In the genomic region with DNA sequence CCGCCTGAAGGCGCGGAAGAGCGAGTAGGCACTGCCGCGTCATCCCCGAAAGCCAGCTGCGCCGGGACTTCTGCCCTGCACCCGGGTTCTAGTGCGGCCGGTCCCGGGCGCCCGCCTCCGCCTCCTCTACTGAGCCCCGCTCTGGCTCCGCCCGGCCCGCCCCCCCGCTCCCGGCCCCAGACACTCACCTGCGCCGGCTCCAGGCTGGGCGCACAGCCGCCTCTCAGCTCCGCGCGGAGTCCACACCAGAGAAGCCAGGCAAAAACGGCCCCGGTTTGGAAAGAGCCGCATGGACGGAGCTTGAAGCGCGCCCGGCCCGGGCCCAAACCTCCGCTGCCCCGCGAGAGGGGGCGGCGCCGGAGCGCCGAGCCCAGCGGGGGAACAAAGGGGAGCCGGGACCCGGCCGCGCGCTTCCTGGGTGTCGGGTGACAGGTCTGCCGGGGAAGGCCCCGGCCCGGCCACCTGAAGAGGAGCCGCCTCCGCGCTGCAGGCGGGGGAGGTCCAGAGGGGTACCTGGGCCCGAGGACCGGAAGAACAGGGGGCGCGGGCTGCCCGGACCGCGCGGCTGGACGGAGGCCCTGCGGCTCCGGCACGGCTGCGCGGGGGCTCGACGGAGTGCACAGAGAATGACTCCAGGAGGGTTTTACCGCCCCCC, we compare ENCODE assay signal across 1 cellular context.
TF ChIP-seq lines count a peak whose summit lies in the region.

No MANE protein-coding gene starts in this region.

TF ChIP-seq in K562, 482 proteins besides CTCF, POLR2A, EP300 and RAD21 (continued from another document and continues in another):
- TF ChIP-seq, protein P1, sequence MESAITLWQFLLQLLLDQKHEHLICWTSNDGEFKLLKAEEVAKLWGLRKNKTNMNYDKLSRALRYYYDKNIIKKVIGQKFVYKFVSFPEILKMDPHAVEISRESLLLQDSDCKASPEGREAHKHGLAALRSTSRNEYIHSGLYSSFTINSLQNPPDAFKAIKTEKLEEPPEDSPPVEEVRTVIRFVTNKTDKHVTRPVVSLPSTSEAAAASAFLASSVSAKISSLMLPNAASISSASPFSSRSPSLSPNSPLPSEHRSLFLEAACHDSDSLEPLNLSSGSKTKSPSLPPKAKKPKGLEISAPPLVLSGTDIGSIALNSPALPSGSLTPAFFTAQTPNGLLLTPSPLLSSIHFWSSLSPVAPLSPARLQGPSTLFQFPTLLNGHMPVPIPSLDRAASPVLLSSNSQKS (CRISPR knock-in tag; IDR thresholded peaks at IDR 0.05), result no peak
- TF ChIP-seq, protein P2, sequence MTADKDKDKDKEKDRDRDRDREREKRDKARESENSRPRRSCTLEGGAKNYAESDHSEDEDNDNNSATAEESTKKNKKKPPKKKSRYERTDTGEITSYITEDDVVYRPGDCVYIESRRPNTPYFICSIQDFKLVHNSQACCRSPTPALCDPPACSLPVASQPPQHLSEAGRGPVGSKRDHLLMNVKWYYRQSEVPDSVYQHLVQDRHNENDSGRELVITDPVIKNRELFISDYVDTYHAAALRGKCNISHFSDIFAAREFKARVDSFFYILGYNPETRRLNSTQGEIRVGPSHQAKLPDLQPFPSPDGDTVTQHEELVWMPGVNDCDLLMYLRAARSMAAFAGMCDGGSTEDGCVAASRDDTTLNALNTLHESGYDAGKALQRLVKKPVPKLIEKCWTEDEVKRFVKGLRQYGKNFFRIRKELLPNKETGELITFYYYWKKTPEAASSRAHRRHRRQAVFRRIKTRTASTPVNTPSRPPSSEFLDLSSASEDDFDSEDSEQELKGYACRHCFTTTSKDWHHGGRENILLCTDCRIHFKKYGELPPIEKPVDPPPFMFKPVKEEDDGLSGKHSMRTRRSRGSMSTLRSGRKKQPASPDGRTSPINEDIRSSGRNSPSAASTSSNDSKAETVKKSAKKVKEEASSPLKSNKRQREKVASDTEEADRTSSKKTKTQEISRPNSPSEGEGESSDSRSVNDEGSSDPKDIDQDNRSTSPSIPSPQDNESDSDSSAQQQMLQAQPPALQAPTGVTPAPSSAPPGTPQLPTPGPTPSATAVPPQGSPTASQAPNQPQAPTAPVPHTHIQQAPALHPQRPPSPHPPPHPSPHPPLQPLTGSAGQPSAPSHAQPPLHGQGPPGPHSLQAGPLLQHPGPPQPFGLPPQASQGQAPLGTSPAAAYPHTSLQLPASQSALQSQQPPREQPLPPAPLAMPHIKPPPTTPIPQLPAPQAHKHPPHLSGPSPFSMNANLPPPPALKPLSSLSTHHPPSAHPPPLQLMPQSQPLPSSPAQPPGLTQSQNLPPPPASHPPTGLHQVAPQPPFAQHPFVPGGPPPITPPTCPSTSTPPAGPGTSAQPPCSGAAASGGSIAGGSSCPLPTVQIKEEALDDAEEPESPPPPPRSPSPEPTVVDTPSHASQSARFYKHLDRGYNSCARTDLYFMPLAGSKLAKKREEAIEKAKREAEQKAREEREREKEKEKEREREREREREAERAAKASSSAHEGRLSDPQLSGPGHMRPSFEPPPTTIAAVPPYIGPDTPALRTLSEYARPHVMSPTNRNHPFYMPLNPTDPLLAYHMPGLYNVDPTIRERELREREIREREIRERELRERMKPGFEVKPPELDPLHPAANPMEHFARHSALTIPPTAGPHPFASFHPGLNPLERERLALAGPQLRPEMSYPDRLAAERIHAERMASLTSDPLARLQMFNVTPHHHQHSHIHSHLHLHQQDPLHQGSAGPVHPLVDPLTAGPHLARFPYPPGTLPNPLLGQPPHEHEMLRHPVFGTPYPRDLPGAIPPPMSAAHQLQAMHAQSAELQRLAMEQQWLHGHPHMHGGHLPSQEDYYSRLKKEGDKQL (CRISPR knock-in tag; IDR thresholded peaks at IDR 0.05; ENCODE audit: borderline replicate concordance), result peak; percentile 68; the same call in 1 of the 2 replicates
- TF ChIP-seq, protein P3, sequence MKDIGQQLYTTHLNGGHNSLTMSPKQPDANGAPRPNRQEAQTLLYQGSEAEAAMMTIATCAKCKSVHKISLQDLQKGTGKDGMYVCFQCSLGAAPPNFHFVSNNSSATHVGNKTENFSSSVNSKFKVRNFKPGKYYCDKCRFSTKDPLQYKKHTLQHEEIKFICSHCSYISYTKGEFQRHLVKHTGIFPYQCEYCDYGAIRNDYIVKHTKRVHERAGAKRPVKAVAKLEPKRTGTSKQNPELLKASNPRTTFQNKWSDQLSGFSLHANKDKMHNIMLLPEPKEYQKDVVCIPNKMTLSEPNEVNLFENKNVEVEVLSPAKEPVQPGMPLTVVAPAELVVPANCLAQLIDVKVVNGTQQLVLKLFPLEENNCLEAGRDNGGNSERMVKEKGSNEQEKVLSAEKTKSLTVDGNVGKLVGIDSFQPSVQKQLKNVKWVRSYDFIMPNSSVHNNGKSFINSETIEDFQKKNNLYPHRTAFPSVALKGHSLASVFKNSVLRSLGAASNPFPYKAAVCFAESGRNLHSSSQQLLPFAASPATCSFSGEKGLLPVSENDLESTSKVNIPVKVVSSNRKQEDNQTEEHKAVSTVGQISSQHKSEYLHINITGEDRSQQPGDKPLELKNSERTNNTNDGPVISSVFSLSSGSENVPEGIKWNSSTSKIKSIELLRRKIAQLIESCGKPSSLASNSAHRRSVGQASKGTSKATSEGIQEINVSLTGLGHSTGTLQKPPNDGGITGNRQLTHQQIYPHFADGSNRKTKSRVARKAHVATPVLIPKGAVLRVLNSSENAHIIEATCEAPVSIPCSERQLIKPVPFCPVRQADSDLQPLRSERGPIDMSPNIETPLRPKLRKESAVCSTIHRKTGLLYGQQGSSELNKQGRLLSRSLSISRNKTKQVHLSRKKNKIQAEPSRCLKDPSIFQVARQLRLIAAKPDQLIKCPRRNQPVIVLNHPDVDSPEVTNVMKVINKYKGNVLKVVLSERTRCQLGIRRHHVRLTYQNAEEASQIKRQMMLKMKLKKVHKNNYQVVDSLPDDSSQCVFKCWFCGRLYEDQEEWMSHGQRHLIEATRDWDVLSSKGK (CRISPR knock-in tag; IDR thresholded peaks at IDR 0.05), result no peak
- TF ChIP-seq ZBTB1 (CRISPR knock-in tag; IDR thresholded peaks at IDR 0.05; ENCODE audit: borderline replicate concordance, low read depth) (0 out of 2 replicates have a peak, but pooled peaks have one; percentile 81), CEBPG (CRISPR knock-in tag; IDR thresholded peaks at IDR 0.05) (no peak), CEBPG (tag; conservative IDR thresholded peaks at IDR 0.05 in 1 of 2, IDR thresholded peaks at IDR 0.05 in 1 of 2) (no peak), SP1 (CRISPR knock-in tag; IDR thresholded peaks at IDR 0.05) (0 out of 2 replicates have a peak, but pooled peaks have one; percentile 17), HDAC6 (IDR thresholded peaks at IDR 0.05; ENCODE audit: low read depth, low read length) (0 out of 2 replicates have a peak, but pooled peaks have one; percentile 46), MCM2 (IDR thresholded peaks at IDR 0.05; ENCODE audit: low read depth) (no peak), SMAD3 (CRISPR knock-in tag; conservative IDR thresholded peaks at IDR 0.05) (no peak), RB1 (IDR thresholded peaks at IDR 0.05; ENCODE audit: low read depth) (peak; percentile 18; the same call in 1 of the 2 replicates), ZNF3 (CRISPR knock-in tag; IDR thresholded peaks at IDR 0.05) (no peak), RFX7 (CRISPR knock-in tag; IDR thresholded peaks at IDR 0.05) (0 out of 2 replicates have a peak, but pooled peaks have one; percentile 43), GABPA (tag; conservative IDR thresholded peaks at IDR 0.05; ENCODE audit: low read depth) (peak; percentile 40; the same call in 1 of the 2 replicates)
- TF ChIP-seq, protein P4, sequence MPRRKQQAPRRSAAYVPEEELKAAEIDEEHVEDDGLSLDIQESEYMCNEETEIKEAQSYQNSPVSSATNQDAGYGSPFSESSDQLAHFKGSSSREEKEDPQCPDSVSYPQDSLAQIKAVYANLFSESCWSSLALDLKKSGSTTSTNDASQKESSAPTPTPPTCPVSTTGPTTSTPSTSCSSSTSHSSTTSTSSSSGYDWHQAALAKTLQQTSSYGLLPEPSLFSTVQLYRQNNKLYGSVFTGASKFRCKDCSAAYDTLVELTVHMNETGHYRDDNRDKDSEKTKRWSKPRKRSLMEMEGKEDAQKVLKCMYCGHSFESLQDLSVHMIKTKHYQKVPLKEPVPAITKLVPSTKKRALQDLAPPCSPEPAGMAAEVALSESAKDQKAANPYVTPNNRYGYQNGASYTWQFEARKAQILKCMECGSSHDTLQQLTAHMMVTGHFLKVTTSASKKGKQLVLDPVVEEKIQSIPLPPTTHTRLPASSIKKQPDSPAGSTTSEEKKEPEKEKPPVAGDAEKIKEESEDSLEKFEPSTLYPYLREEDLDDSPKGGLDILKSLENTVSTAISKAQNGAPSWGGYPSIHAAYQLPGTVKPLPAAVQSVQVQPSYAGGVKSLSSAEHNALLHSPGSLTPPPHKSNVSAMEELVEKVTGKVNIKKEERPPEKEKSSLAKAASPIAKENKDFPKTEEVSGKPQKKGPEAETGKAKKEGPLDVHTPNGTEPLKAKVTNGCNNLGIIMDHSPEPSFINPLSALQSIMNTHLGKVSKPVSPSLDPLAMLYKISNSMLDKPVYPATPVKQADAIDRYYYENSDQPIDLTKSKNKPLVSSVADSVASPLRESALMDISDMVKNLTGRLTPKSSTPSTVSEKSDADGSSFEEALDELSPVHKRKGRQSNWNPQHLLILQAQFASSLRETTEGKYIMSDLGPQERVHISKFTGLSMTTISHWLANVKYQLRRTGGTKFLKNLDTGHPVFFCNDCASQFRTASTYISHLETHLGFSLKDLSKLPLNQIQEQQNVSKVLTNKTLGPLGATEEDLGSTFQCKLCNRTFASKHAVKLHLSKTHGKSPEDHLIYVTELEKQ (CRISPR knock-in tag; IDR thresholded peaks at IDR 0.05), result no peak
- TF ChIP-seq, protein P5, sequence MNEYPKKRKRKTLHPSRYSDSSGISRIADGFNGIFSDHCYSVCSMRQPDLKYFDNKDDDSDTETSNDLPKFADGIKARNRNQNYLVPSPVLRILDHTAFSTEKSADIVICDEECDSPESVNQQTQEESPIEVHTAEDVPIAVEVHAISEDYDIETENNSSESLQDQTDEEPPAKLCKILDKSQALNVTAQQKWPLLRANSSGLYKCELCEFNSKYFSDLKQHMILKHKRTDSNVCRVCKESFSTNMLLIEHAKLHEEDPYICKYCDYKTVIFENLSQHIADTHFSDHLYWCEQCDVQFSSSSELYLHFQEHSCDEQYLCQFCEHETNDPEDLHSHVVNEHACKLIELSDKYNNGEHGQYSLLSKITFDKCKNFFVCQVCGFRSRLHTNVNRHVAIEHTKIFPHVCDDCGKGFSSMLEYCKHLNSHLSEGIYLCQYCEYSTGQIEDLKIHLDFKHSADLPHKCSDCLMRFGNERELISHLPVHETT (CRISPR knock-in tag; conservative IDR thresholded peaks at IDR 0.05 in 1 of 2, IDR thresholded peaks at IDR 0.05 in 1 of 2), result no peak; a peak in 1 of 4 replicates
- TF ChIP-seq, protein P6, sequence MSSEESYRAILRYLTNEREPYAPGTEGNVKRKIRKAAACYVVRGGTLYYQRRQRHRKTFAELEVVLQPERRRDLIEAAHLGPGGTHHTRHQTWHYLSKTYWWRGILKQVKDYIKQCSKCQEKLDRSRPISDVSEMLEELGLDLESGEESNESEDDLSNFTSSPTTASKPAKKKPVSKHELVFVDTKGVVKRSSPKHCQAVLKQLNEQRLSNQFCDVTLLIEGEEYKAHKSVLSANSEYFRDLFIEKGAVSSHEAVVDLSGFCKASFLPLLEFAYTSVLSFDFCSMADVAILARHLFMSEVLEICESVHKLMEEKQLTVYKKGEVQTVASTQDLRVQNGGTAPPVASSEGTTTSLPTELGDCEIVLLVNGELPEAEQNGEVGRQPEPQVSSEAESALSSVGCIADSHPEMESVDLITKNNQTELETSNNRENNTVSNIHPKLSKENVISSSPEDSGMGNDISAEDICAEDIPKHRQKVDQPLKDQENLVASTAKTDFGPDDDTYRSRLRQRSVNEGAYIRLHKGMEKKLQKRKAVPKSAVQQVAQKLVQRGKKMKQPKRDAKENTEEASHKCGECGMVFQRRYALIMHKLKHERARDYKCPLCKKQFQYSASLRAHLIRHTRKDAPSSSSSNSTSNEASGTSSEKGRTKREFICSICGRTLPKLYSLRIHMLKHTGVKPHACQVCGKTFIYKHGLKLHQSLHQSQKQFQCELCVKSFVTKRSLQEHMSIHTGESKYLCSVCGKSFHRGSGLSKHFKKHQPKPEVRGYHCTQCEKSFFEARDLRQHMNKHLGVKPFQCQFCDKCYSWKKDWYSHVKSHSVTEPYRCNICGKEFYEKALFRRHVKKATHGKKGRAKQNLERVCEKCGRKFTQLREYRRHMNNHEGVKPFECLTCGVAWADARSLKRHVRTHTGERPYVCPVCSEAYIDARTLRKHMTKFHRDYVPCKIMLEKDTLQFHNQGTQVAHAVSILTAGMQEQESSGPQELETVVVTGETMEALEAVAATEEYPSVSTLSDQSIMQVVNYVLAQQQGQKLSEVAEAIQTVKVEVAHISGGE (CRISPR knock-in tag; IDR thresholded peaks at IDR 0.05), result peak in 1 of 3 experiments; percentile 34; a peak in 1 of 6 replicates
- TF ChIP-seq, protein P7, sequence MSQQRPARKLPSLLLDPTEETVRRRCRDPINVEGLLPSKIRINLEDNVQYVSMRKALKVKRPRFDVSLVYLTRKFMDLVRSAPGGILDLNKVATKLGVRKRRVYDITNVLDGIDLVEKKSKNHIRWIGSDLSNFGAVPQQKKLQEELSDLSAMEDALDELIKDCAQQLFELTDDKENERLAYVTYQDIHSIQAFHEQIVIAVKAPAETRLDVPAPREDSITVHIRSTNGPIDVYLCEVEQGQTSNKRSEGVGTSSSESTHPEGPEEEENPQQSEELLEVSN (IDR thresholded peaks at IDR 0.05; ENCODE audit: borderline replicate concordance in 1 of 2, extremely low read depth in 1 of 2, insufficient read depth in 1 of 2, insufficient read length in 1 of 2, low read depth in 1 of 2, low read length in 1 of 2, poor library complexity in 1 of 2, severe bottlenecking in 1 of 2), result peak in 1 of 2 experiments; percentile 46
- TF ChIP-seq, protein P8, sequence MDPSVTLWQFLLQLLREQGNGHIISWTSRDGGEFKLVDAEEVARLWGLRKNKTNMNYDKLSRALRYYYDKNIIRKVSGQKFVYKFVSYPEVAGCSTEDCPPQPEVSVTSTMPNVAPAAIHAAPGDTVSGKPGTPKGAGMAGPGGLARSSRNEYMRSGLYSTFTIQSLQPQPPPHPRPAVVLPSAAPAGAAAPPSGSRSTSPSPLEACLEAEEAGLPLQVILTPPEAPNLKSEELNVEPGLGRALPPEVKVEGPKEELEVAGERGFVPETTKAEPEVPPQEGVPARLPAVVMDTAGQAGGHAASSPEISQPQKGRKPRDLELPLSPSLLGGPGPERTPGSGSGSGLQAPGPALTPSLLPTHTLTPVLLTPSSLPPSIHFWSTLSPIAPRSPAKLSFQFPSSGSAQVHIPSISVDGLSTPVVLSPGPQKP (CRISPR knock-in tag; IDR thresholded peaks at IDR 0.05), result no peak
- TF ChIP-seq, protein P9, sequence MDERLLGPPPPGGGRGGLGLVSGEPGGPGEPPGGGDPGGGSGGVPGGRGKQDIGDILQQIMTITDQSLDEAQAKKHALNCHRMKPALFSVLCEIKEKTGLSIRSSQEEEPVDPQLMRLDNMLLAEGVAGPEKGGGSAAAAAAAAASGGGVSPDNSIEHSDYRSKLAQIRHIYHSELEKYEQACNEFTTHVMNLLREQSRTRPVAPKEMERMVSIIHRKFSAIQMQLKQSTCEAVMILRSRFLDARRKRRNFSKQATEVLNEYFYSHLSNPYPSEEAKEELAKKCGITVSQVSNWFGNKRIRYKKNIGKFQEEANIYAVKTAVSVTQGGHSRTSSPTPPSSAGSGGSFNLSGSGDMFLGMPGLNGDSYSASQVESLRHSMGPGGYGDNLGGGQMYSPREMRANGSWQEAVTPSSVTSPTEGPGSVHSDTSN (CRISPR knock-in tag; IDR thresholded peaks at IDR 0.05; ENCODE audit: low read depth), result no peak
- TF ChIP-seq, protein P9 (tag; conservative IDR thresholded peaks at IDR 0.05; ENCODE audit: low read depth), result no peak
